ENCODE assay signal across 18 cellular contexts in the genomic region with DNA sequence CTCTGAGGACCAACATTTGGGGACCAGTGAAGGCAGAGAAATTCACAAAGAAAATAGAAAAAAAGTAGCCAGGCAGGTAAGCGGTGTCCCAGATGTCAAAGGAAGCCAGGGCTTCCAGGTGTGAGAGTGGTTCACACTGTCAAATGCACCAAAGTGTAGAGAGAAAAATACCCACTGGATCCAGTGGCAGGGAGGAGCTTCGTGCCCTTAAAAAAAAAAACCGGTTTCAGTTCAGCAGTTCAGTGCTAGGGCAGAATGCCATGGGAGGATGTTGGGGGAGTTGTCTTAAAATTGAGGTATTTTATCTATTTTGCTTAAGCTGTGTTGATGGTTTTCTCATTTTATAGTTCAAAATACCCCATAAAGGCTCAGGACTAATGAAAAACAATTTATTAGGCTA. TPM values are rescaled to one million over a fixed set of nuclear protein-coding genes. Genes with fewer than 3 reads are reported as not detected.
DNase-seq lines count a peak whose midpoint lies in the region; ATAC-seq and TF ChIP-seq lines count a peak whose summit lies in the region.
"Had no signal": no experiment of that assay in that cellular context is flagged by ENCODE, and none has a peak within 500 bp of the region (broad histone marks: within the 10 kb centered on the region; RNA-seq: fewer than 3 reads in every experiment).

No MANE protein-coding gene starts in this region.

- H3K4me1 Mint-ChIP-seq in activated naive CD8-positive, alpha-beta T cell (ENCODE audit: low read depth), result peaks cover 91% of the 10 kb centered on the region
- peaks cover 58 to 100% (median 92%) of the 10 kb centered on the region in 7 donors for H3K4me1 Mint-ChIP-seq in naive thymus-derived CD4-positive, alpha-beta T cell
- H3K4me1 Mint-ChIP-seq: H9 had no signal

- no peaks in the 10 kb centered on the region for H3K9me3 Mint-ChIP-seq in activated naive CD8-positive, alpha-beta T cell (ENCODE audit: low read depth)
- H3K9me3 Mint-ChIP-seq in naive thymus-derived CD4-positive, alpha-beta T cell, result peaks cover 0 to 2% (median 0%) of the 10 kb centered on the region in 11 donors
- H3K9me3 Mint-ChIP-seq: H9 had no signal

- H3K27me3 Mint-ChIP-seq in activated naive CD8-positive, alpha-beta T cell, result no peaks in the 10 kb centered on the region
- H3K27me3 Mint-ChIP-seq in naive thymus-derived CD4-positive, alpha-beta T cell, result no peaks in the 10 kb centered on the region

- TF ChIP-seq CTCF in omental fat pad (IDR thresholded peaks at IDR 0.05), result no peak

- POLR2A ChIA-PET in naive thymus-derived CD4-positive, alpha-beta T cell (lab: Charles Lee), result interaction anchor here (0.6 to 20.5 kb wide), 7 partner anchors 8 to 364 kb away, joined by 3 to 637 read pairs (median 4); no protein-coding TSS in a partner anchor

- peak overlapping the region in 9 of 11 experiments; percentile 3 to 39 (median 27); a peak in 13 of 22 replicates for H3K4me2 ChIP-seq in BLaER1 treated with 17β-estradiol and CSF1 and Interleukin-3, amounts not matched to agents 10 nM and 100 nM
- H3K4me2 ChIP-seq: KMS-11 had no signal

- DNase-seq in T follicular helper cell (ENCODE audit: low read depth) (peak; percentile 16), H4 (ENCODE audit: low spot score) (no peak), NCI-H1048 (lab: John Stamatoyannopoulos, UW) (no peak), omental fat pad (ENCODE audit: low spot score) (no peak)
- DNase-seq in naive thymus-derived CD4-positive, alpha-beta T cell, result peak in 7 of 9 donors; percentile 58 to 77 (median 74)
- DNase-seq: activated gamma-delta T cell; effector CD4-positive, alpha-beta T cell; H9; mesenchymal stem cell; NCI-H524 had no signal

- H3K9me3 ChIP-seq in BLaER1 treated with 17β-estradiol and CSF1 and Interleukin-3, amounts not matched to agents 10 nM and 100 nM (replicated peaks in 1 of 11), result no peaks in the 10 kb centered on the region
- H3K9me3 ChIP-seq in naive thymus-derived CD4-positive, alpha-beta T cell (ENCODE audit: control insufficient read depth in 2 of 3, low read length in 3 of 3), result no peaks in the 10 kb centered on the region
- H3K9me3 ChIP-seq: breast epithelium had no signal

- H3K27ac ChIP-seq in BLaER1 treated with 17β-estradiol and CSF1 and Interleukin-3, amounts not matched to agents 10 nM and 100 nM, result peak overlapping the region in 5 of 11 experiments; percentile 3 to 55 (median 14); a peak in 6 of 22 replicates
- H3K27ac ChIP-seq in naive thymus-derived CD4-positive, alpha-beta T cell (ENCODE audit: low read depth, low read length), result peak overlapping the region; percentile 89
- H3K27ac ChIP-seq: breast epithelium, KMS-11 had no signal

- no peaks in the 10 kb centered on the region for H4K20me1 ChIP-seq in BLaER1 treated with 17β-estradiol and CSF1 and Interleukin-3, amounts not matched to agents 10 nM and 100 nM

- H3K27me3 ChIP-seq in BLaER1 treated with 17β-estradiol and CSF1 and Interleukin-3, amounts not matched to agents 10 nM and 100 nM, result no peaks in the 10 kb centered on the region
- H3K27me3 ChIP-seq in naive thymus-derived CD4-positive, alpha-beta T cell (ENCODE audit: control insufficient read depth in 2 of 2, insufficient read depth in 2 of 2, low read length in 2 of 2), result no peaks in the 10 kb centered on the region
- H3K27me3 ChIP-seq: breast epithelium had no signal

- peak; percentile 65 for ATAC-seq in naive thymus-derived CD4-positive, alpha-beta T cell
- ATAC-seq in HG03469 (IDR thresholded peaks at IDR 0.05; ENCODE audit: unreplicated experiment) (no peak), omental fat pad (ENCODE audit: low FRiP score) (no peak)
- ATAC-seq: SK-N-SH treated with all-trans-retinoic acid at 6 μM for 48 hours had no signal

- CTCF ChIA-PET in naive thymus-derived CD4-positive, alpha-beta T cell (lab: Charles Lee), result interaction anchor here (0.8 to 1.2 kb wide), 4 partner anchors 10 to 33 kb away, joined by 3 to 6 read pairs (median 5); no protein-coding TSS in a partner anchor

- H3K27ac Mint-ChIP-seq in activated naive CD8-positive, alpha-beta T cell, result peak overlapping the region; percentile 81
- peak overlapping the region; percentile 35 to 100 (median 95) for H3K27ac Mint-ChIP-seq in naive thymus-derived CD4-positive, alpha-beta T cell

- no peak overlapping the region for H3K9ac ChIP-seq in BLaER1 treated with 17β-estradiol and CSF1 and Interleukin-3, amounts not matched to agents 10 nM and 100 nM
- H3K9ac ChIP-seq: KMS-11 had no signal

- peaks cover 13 to 87% (median 43%) of the 10 kb centered on the region in 10 experiments for H3K4me1 ChIP-seq in BLaER1 treated with 17β-estradiol and CSF1 and Interleukin-3, amounts not matched to agents 10 nM and 100 nM
- peaks cover 70 to 86% of the 10 kb centered on the region in 2 donors for H3K4me1 ChIP-seq in naive thymus-derived CD4-positive, alpha-beta T cell (ENCODE audit: control insufficient read depth in 2 of 2, insufficient read depth in 2 of 2, low read length in 2 of 2)
- H3K4me1 ChIP-seq: breast epithelium had no signal

- H3K36me3 ChIP-seq in BLaER1 treated with 17β-estradiol and CSF1 and Interleukin-3, amounts not matched to agents 10 nM and 100 nM, result peaks cover 0 to 8% (median 0%) of the 10 kb centered on the region in 11 experiments; a peak in 1 of 22 replicates
- peaks cover 0 to 13% (median 0%) of the 10 kb centered on the region in 3 experiments for H3K36me3 ChIP-seq in naive thymus-derived CD4-positive, alpha-beta T cell (ENCODE audit: control insufficient read depth in 2 of 3, insufficient read depth in 3 of 3, low read length in 3 of 3)
- H3K36me3 ChIP-seq: breast epithelium had no signal

- intact Hi-C loops in naive thymus-derived CD4-positive, alpha-beta T cell (cut with micrococcal nuclease), result loop anchor here (1.0 to 10.0 kb wide), 2 partner anchors 9 to 163 kb away; no protein-coding TSS in a partner anchor

- peaks cover 20% of the 10 kb centered on the region for H3K36me3 Mint-ChIP-seq in activated naive CD8-positive, alpha-beta T cell
- peaks cover 4 to 35% (median 19%) of the 10 kb centered on the region in 5 donors for H3K36me3 Mint-ChIP-seq in naive thymus-derived CD4-positive, alpha-beta T cell

- H3K4me3 Mint-ChIP-seq in activated naive CD8-positive, alpha-beta T cell, result peak overlapping the region; percentile 62
- peak overlapping the region; percentile 40 to 84 (median 70) for H3K4me3 Mint-ChIP-seq in naive thymus-derived CD4-positive, alpha-beta T cell
- H3K4me3 Mint-ChIP-seq: H9 had no signal

- H3K4me3 ChIP-seq in BLaER1 treated with 17β-estradiol and CSF1 and Interleukin-3, amounts not matched to agents 10 nM and 100 nM, result no peak overlapping the region
- H3K4me3 ChIP-seq in naive thymus-derived CD4-positive, alpha-beta T cell (ENCODE audit: low read length), result peak overlapping the region; percentile 21
- H3K4me3 ChIP-seq: breast epithelium had no signal

RNA-seq across cellular contexts. Expression of a gene that starts 47.8 kb away (rescaled TPM):
- under 1 TPM in 1 of 5 experiments, not detected in 4; 0.19 TPM for total RNA-seq in naive thymus-derived CD4-positive, alpha-beta T cell
- polyA plus RNA-seq in naive thymus-derived CD4-positive, alpha-beta T cell, result not detected
- total RNA-seq in H4 (2014; rRNA removed; shearing (Covaris generic)), result not detected in 2 replicates
- under 1 TPM in 3 of 4 donors, not detected in 1; 0.48 to 0.79 (median 0.69) TPM for total RNA-seq in omental fat pad
- total RNA-seq: H9, osteocyte, temporal lobe had no signal

Comparison
In these comparisons a context has a peak if more than half of its experiments do, and no peak if none do; other contexts are left out.
1. DNase-seq: peak in T follicular helper cell (single experiment) and naive thymus-derived CD4-positive, alpha-beta T cell (7 of 9); none in H4 (single experiment), NCI-H1048 (single experiment) and omental fat pad (single experiment).